Comparison of ENCODE assay signal across 30 cellular contexts in genomic region chr12:115639667-115640012, GRCh38.
"Had no signal": no experiment of that assay in that cellular context is flagged by ENCODE, and none has a peak within 500 bp of the region (broad histone marks: within the 10 kb centered on the region; RNA-seq: fewer than 3 reads in every experiment).

No MANE protein-coding gene starts in this region.

- H3K27ac Mint-ChIP-seq: dendritic cell treated with granulocyte-macrophage colony-stimulating factor and Interleukin-4, amounts not matched to agents 40 ng/mL and 50 ng/mL, for 4 days; endodermal cell; immature natural killer cell; naive B cell; stimulated activated effector memory CD8-positive, alpha-beta T cell treated with anti-CD3 and anti-CD28 coated beads, Interleukin-12 subunit alpha, Interleukin-12 subunit beta, amount 100 ng/mL, for 72 hours had no signal

- H3K9me3 Mint-ChIP-seq: dendritic cell treated with granulocyte-macrophage colony-stimulating factor and Interleukin-4, amounts not matched to agents 40 ng/mL and 50 ng/mL, for 4 days; endodermal cell; nephron had no signal

- H3K4me1 Mint-ChIP-seq: endodermal cell; immature natural killer cell; naive B cell; stimulated activated effector memory CD8-positive, alpha-beta T cell treated with anti-CD3 and anti-CD28 coated beads, Interleukin-12 subunit alpha, Interleukin-12 subunit beta, amount 100 ng/mL, for 72 hours had no signal

- H3K4me2 ChIP-seq: hepatocyte had no signal

- H3K4me3 Mint-ChIP-seq: dendritic cell treated with granulocyte-macrophage colony-stimulating factor and Interleukin-4, amounts not matched to agents 40 ng/mL and 50 ng/mL, for 4 days; endodermal cell; immature natural killer cell; naive B cell; nephron; stimulated activated effector memory CD8-positive, alpha-beta T cell treated with anti-CD3 and anti-CD28 coated beads, Interleukin-12 subunit alpha, Interleukin-12 subunit beta, amount 100 ng/mL, for 72 hours had no signal

- H3K4me1 ChIP-seq: colonic mucosa, gastroesophageal sphincter, lower lobe of right lung, psoas muscle, stomach had no signal

- H2AFZ ChIP-seq: hepatocyte had no signal

- H3K27ac ChIP-seq: colonic mucosa, epithelial cell of prostate, gastroesophageal sphincter, heart left ventricle, hepatocyte, lower lobe of right lung, ovary, psoas muscle, stomach, thyroid gland, vagina had no signal

- H3K4me3 ChIP-seq: colonic mucosa, gastroesophageal sphincter, heart left ventricle, hepatocyte, lower lobe of right lung, mucosa of descending colon, ovary, psoas muscle, stomach, thyroid gland, vagina had no signal

- H3K36me3 Mint-ChIP-seq: immature natural killer cell; naive B cell; stimulated activated effector memory CD8-positive, alpha-beta T cell treated with anti-CD3 and anti-CD28 coated beads, Interleukin-12 subunit alpha, Interleukin-12 subunit beta, amount 100 ng/mL, for 72 hours had no signal

- H3K79me2 ChIP-seq: hepatocyte had no signal

- H3K9me3 ChIP-seq: colonic mucosa, heart left ventricle, lower lobe of right lung, mucosa of descending colon, ovary, psoas muscle, stomach, thyroid gland, vagina had no signal

- ATAC-seq: esophagus mucosa; gastroesophageal sphincter; left ventricle myocardium superior; psoas muscle; sciatic nerve; stimulated activated effector memory CD8-positive, alpha-beta T cell treated with anti-CD3 and anti-CD28 coated beads, Interleukin-12 subunit alpha, Interleukin-12 subunit beta, amount 100 ng/mL, for 72 hours had no signal

- H3K27me3 ChIP-seq: colonic mucosa, hepatocyte, ovary, stomach, thyroid gland, vagina had no signal

- H3K36me3 ChIP-seq: colonic mucosa, gastroesophageal sphincter, heart left ventricle, lower lobe of right lung, ovary, stomach, thyroid gland, vagina had no signal

- DNase-seq: effector CD8-positive, alpha-beta T cell; foreskin fibroblast; heart left ventricle; immature natural killer cell; kidney glomerular epithelial cell; left ventricle myocardium superior; lower lobe of right lung; naive B cell; nucleus accumbens; ovary; posterior cingulate gyrus; psoas muscle; stimulated activated CD4-positive, alpha-beta T cell treated with anti-CD3 and anti-CD28 coated beads, Interleukin-2, amount 100 ng/mL, for 24 hours; stimulated activated CD4-positive, alpha-beta T cell treated with anti-CD3 and anti-CD28 coated beads, Interleukin-4, amount 100 ng/mL, for 24 hours; stimulated activated naive CD4-positive, alpha-beta T cell treated with Interleukin-2 at 50 U/mL for 16 hours; stomach; thyroid gland; trophoblast cell had no signal
